Comparison of ENCODE assay signal across 10 cellular contexts in genomic region chr17:64200080-64201042, GRCh38.
DNase-seq lines count a peak whose midpoint lies in the region; ATAC-seq and TF ChIP-seq lines count a peak whose summit lies in the region.
"Had no signal": no experiment of that assay in that cellular context is flagged by ENCODE, and none has a peak within 500 bp of the region (broad histone marks: within the 10 kb centered on the region; RNA-seq: fewer than 3 reads in every experiment).

No MANE protein-coding gene starts in this region.

- no peaks in the 10 kb centered on the region for H3K79me2 ChIP-seq in Karpas-422 (ENCODE audit: low read length)

- peaks cover 45% of the 10 kb centered on the region for H3K4me1 Mint-ChIP-seq in activated naive CD8-positive, alpha-beta T cell treated with anti-CD3 and anti-CD28 coated beads for 36 hours

- no peaks in the 10 kb centered on the region for H3K27me3 Mint-ChIP-seq in activated naive CD8-positive, alpha-beta T cell treated with anti-CD3 and anti-CD28 coated beads for 36 hours
- H3K27me3 Mint-ChIP-seq: naive thymus-derived CD4-positive, alpha-beta T cell had no signal

- peaks cover 0 to 44% (median 14%) of the 10 kb centered on the region in 4 donors for H3K4me1 ChIP-seq in right lobe of liver
- H3K4me1 ChIP-seq in Karpas-422 (ENCODE audit: low read length) = no peaks in the 10 kb centered on the region

- H3K9ac ChIP-seq in Karpas-422 (ENCODE audit: low read length) = no peak overlapping the region

- no peak for TF ChIP-seq CTCF in right lobe of liver (IDR thresholded peaks at IDR 0.05)

- WGBS in right lobe of liver (ENCODE audit: insufficient coverage, low coverage, low lambda C conversion rate, missing lambda C conversion rate) = 19% methylated on average over 3 of the region's 3 CpGs

- H3K36me3 Mint-ChIP-seq in activated naive CD8-positive, alpha-beta T cell treated with anti-CD3 and anti-CD28 coated beads for 36 hours = peaks cover 13% of the 10 kb centered on the region

- TF ChIP-seq POLR2A in right lobe of liver (IDR thresholded peaks at IDR 0.05) = no peak

- H3K9me2 ChIP-seq in Karpas-422 (replicated peaks; ENCODE audit: insufficient read depth, low read length) = no peaks in the 10 kb centered on the region

- DNase-seq in EL (peak; percentile 46), right lobe of liver (no peak), Karpas-422 (no peak), T1000 (lab: John Stamatoyannopoulos, UW) (no peak), NCI-H524 treated with DMSO at 0.1 percent for 48 hours (lab: John Stamatoyannopoulos, UW) (no peak)
- peak; percentile 30 for DNase-seq in activated naive CD8-positive, alpha-beta T cell treated with anti-CD3 and anti-CD28 coated beads for 36 hours
- DNase-seq: naive thymus-derived CD4-positive, alpha-beta T cell; NCI-H524 had no signal

- no peak overlapping the region for H2AFZ ChIP-seq in Karpas-422 (ENCODE audit: low read length)

- H3K9me3 Mint-ChIP-seq in activated naive CD8-positive, alpha-beta T cell treated with anti-CD3 and anti-CD28 coated beads for 36 hours = peaks cover 6% of the 10 kb centered on the region

- H3K27ac ChIP-seq in right lobe of liver = peak overlapping the region in 2 of 3 donors; percentile 28 to 41
- H3K27ac ChIP-seq in Karpas-422 (ENCODE audit: low read length) = no peak overlapping the region

- H3K9me3 ChIP-seq in right lobe of liver = no peaks in the 10 kb centered on the region
- no peaks in the 10 kb centered on the region for H3K9me3 ChIP-seq in Karpas-422 (ENCODE audit: low read length)

- H3K36me3 ChIP-seq in right lobe of liver (no peaks in the 10 kb centered on the region), Karpas-422 (ENCODE audit: insufficient read depth, low read length) (no peaks in the 10 kb centered on the region)

- H3K4me2 ChIP-seq in Karpas-422 (ENCODE audit: low read depth, low read length, poor library complexity, severe bottlenecking) = no peak overlapping the region

- ATAC-seq in right lobe of liver = peak; percentile 65 to 74 (median 71)
- no peak for ATAC-seq in GM21528 (IDR thresholded peaks at IDR 0.05; ENCODE audit: low FRiP score, unreplicated experiment)
- ATAC-seq: naive thymus-derived CD4-positive, alpha-beta T cell had no signal

- no peak overlapping the region for H3K4me3 Mint-ChIP-seq in activated naive CD8-positive, alpha-beta T cell treated with anti-CD3 and anti-CD28 coated beads for 36 hours

- no peak for TF ChIP-seq RAD21 in Ishikawa (IDR thresholded peaks at IDR 0.05; ENCODE audit: low read depth)

- no peak overlapping the region for H3K27ac Mint-ChIP-seq in activated naive CD8-positive, alpha-beta T cell treated with anti-CD3 and anti-CD28 coated beads for 36 hours

- H3K4me3 ChIP-seq in right lobe of liver (no peak overlapping the region), Karpas-422 (ENCODE audit: low read length) (no peak overlapping the region)

- no peaks in the 10 kb centered on the region for H3K27me3 ChIP-seq in right lobe of liver
- H3K27me3 ChIP-seq in Karpas-422 (ENCODE audit: low read length) = no peaks in the 10 kb centered on the region

- no peak for TF ChIP-seq EP300 in Ishikawa (IDR thresholded peaks at IDR 0.05; ENCODE audit: borderline replicate concordance)

- intact Hi-C loops in right lobe of liver (cut with DNase I) = no loop called here

- peaks cover 8% of the 10 kb centered on the region; the same call in 1 of the 2 replicates for H4K20me1 ChIP-seq in Karpas-422 (ENCODE audit: insufficient read depth, low read depth, low read length)

TF ChIP-seq in Ishikawa, 13 proteins besides CTCF, POLR2A, EP300 and RAD21:
- TF ChIP-seq CEBPB (IDR thresholded peaks at IDR 0.05) (0 out of 2 replicates have a peak, but pooled peaks have one; percentile 9), NFIC (IDR thresholded peaks at IDR 0.05) (no peak)

Comparison
In these comparisons a context has a peak if more than half of its experiments do, and no peak if none do; other contexts are left out.
1. DNase-seq: peak in EL (single experiment) and activated naive CD8-positive, alpha-beta T cell treated with anti-CD3 and anti-CD28 coated beads for 36 hours (single experiment); none in right lobe of liver (0 of 3), Karpas-422 (single experiment), T1000 (single experiment) and NCI-H524 treated with DMSO at 0.1 percent for 48 hours (single experiment).